Comparison of ENCODE assay signal across 19 cellular contexts in genomic region chr2:214716811-214717560, GRCh38.
A peak's percentile ranks its signal among the peaks of the same experiment; 100 is the strongest.
DNase-seq lines count a peak whose midpoint lies in the region; ATAC-seq, FAIRE-seq and TF ChIP-seq lines count a peak whose summit lies in the region.
"Had no signal": no experiment of that assay in that cellular context is flagged by ENCODE, and none has a peak within 500 bp of the region (broad histone marks: within the 10 kb centered on the region; RNA-seq: fewer than 3 reads in every experiment).

No MANE protein-coding gene starts in this region.

- no TSS peak for BruUV-seq in HepG2 (replicated peaks; lab: Mats Ljungman, UMichigan)

- peaks cover 43% of the 10 kb centered on the region for H3K36me3 Mint-ChIP-seq in neural progenitor cell
- H3K36me3 Mint-ChIP-seq in CD8-positive, alpha-beta memory T cell = peaks cover 4 to 36% (median 14%) of the 10 kb centered on the region in 3 donors

- no peak for DNase-seq in HepG2 (ENCODE audit: low spot score)
- no peak for DNase-seq in right lobe of liver
- no peak for DNase-seq in RWPE1 (ENCODE audit: low spot score)
- DNase-seq in neural progenitor cell (ENCODE audit: low spot score) = no peak
- DNase-seq in HPDE6-E6E7 (ENCODE audit: extremely low spot score) = no peak
- no peak for DNase-seq in CD8-positive, alpha-beta memory T cell
- DNase-seq in AG08395 (ENCODE audit: low spot score) = no peak
- DNase-seq: BE2C; CD4-positive, alpha-beta memory T cell; COR-L47; DMS153; DMS79 treated with DMSO at 0.1 percent for 48 hours; GDM1; GOT3 had no signal

- H3K27ac ChIP-seq in HepG2 (ENCODE audit: extremely low read length, insufficient read depth, low read length) (no peak overlapping the region), right lobe of liver (no peak overlapping the region), RWPE1 (0 out of 2 replicates have a peak overlapping the region, but pooled peaks have one; percentile 9), neural progenitor cell (no peak overlapping the region)
- H3K27ac ChIP-seq in CD8-positive, alpha-beta memory T cell (ENCODE audit: low read depth, low read length) = no peak overlapping the region
- H3K27ac ChIP-seq: C4-2B had no signal

- no peak for FAIRE-seq in HepG2 (lab: Jason Lieb, UNC)
- FAIRE-seq: A204.1, D721Med, GM12892 had no signal

- peaks cover 21% of the 10 kb centered on the region for H3K9me3 Mint-ChIP-seq in neural progenitor cell
- H3K9me3 Mint-ChIP-seq in CD8-positive, alpha-beta memory T cell = peaks cover 0 to 10% (median 3%) of the 10 kb centered on the region in 5 donors

- H3K4me3 Mint-ChIP-seq in neural progenitor cell = peak overlapping the region; percentile 22
- H3K4me3 Mint-ChIP-seq in CD8-positive, alpha-beta memory T cell = no peak overlapping the region

- H3K4me1 ChIP-seq in HepG2 (ENCODE audit: insufficient read depth, low read length) (no peaks in the 10 kb centered on the region), right lobe of liver (peaks cover 0 to 7% (median 0%) of the 10 kb centered on the region in 4 donors), neural progenitor cell (no peaks in the 10 kb centered on the region)
- no peaks in the 10 kb centered on the region for H3K4me1 ChIP-seq in CD8-positive, alpha-beta memory T cell (ENCODE audit: insufficient read depth, low read length)
- H3K4me1 ChIP-seq: BE2C, HAP-1 had no signal

- peaks cover 2% of the 10 kb centered on the region for H3K4me1 Mint-ChIP-seq in neural progenitor cell
- H3K4me1 Mint-ChIP-seq in CD8-positive, alpha-beta memory T cell = peaks cover 5 to 11% (median 7%) of the 10 kb centered on the region in 3 donors

- H3K9me3 ChIP-seq in HepG2 (ENCODE audit: low read length) = no peaks in the 10 kb centered on the region
- no peaks in the 10 kb centered on the region for H3K9me3 ChIP-seq in right lobe of liver
- H3K9me3 ChIP-seq in neural progenitor cell (ENCODE audit: low read depth) = no peaks in the 10 kb centered on the region
- H3K9me3 ChIP-seq in CD8-positive, alpha-beta memory T cell (ENCODE audit: low read length) = no peaks in the 10 kb centered on the region
- H3K9me3 ChIP-seq: BE2C, HAP-1 had no signal

- intact Hi-C loops in HepG2 (cut with micrococcal nuclease; ENCODE audit: unreplicated experiment) (no loop called here), right lobe of liver (cut with DNase I) (no loop called here)

- CTCF ChIA-PET in HepG2 (lab: Yijun Ruan, JAX; ENCODE audit: low intra/inter-chr PET ratio, low total read pairs) = no interaction called here
- CTCF ChIA-PET in RWPE1 (lab: Yijun Ruan, JAX) = interaction anchor here (1.2 kb wide), 1 partner anchor 9 kb away, joined by 6 read pairs; no protein-coding TSS in a partner anchor
- CTCF ChIA-PET in CD8-positive, alpha-beta memory T cell (lab: Charles Lee) = no interaction called here

- no peaks in the 10 kb centered on the region for H3K36me3 ChIP-seq in HepG2 (replicated peaks in 1 of 2; ENCODE audit: control insufficient read depth in 1 of 2, insufficient read depth in 2 of 2, low read length in 2 of 2)
- no peaks in the 10 kb centered on the region for H3K36me3 ChIP-seq in right lobe of liver
- H3K36me3 ChIP-seq in neural progenitor cell = no peaks in the 10 kb centered on the region
- H3K36me3 ChIP-seq in CD8-positive, alpha-beta memory T cell (ENCODE audit: insufficient read depth, low read length) = no peaks in the 10 kb centered on the region
- H3K36me3 ChIP-seq: BE2C had no signal

- H3K4me2 ChIP-seq in HepG2 (ENCODE audit: low read depth, low read length) = no peak overlapping the region
- H3K4me2 ChIP-seq in neural progenitor cell = no peak overlapping the region

- H3K79me2 ChIP-seq in HepG2 (ENCODE audit: insufficient read depth, low read length) (no peaks in the 10 kb centered on the region), neural progenitor cell (ENCODE audit: low read depth) (no peaks in the 10 kb centered on the region)

- no peak for TF ChIP-seq RAD21 in HepG2 (CRISPR knock-in tag; IDR thresholded peaks at IDR 0.05)

- in situ Hi-C loops in HepG2 (cut with HindIII; ENCODE audit: extremely low pct_ligation_motif_present, low pct_unique_long_range_greater_than_20kb) = no loop called here

- peak; percentile 53; the same call in 2 of the 3 replicates for ATAC-seq in HepG2
- ATAC-seq in right lobe of liver = no peak

- POLR2A ChIA-PET in HepG2 (lab: Yijun Ruan, JAX) = no interaction called here
- POLR2A ChIA-PET in RWPE1 (lab: Yijun Ruan, JAX; ENCODE audit: low non-redundant PET) = no interaction called here
- POLR2A ChIA-PET in CD8-positive, alpha-beta memory T cell (lab: Charles Lee) = no interaction called here

- no peak overlapping the region for H2AFZ ChIP-seq in HepG2 (ENCODE audit: low read length)
- H2AFZ ChIP-seq in neural progenitor cell (replicated peaks) = no peak overlapping the region

- H3K9ac ChIP-seq in HepG2 (ENCODE audit: insufficient read depth, low read depth, low read length) (no peak overlapping the region), neural progenitor cell (no peak overlapping the region)

- H3F3A ChIP-seq in neural progenitor cell (ENCODE audit: low read depth) = no peaks in the 10 kb centered on the region

- H3K27me3 ChIP-seq in HepG2 (ENCODE audit: control insufficient read depth in 1 of 2, insufficient read depth in 2 of 2, low read length in 2 of 2) = no peaks in the 10 kb centered on the region
- H3K27me3 ChIP-seq in right lobe of liver = peaks cover 0 to 2% of the 10 kb centered on the region in 2 donors
- H3K27me3 ChIP-seq in neural progenitor cell = no peaks in the 10 kb centered on the region
- no peaks in the 10 kb centered on the region for H3K27me3 ChIP-seq in CD8-positive, alpha-beta memory T cell (ENCODE audit: insufficient read depth, low read length, poor library complexity, severe bottlenecking)
- H3K27me3 ChIP-seq: BE2C had no signal

- TF ChIP-seq POLR2A in HepG2 (IDR thresholded peaks at IDR 0.05; ENCODE audit: insufficient read depth in 1 of 2, low read depth in 2 of 2, low read length in 2 of 2) (no peak), right lobe of liver (IDR thresholded peaks at IDR 0.05) (no peak)

- H3K4me3 ChIP-seq in HepG2 (replicated peaks in 1 of 3; ENCODE audit: insufficient read depth in 1 of 3, low read depth in 2 of 3, low read length in 3 of 3) (no peak overlapping the region), right lobe of liver (no peak overlapping the region), neural progenitor cell (no peak overlapping the region)
- H3K4me3 ChIP-seq in CD8-positive, alpha-beta memory T cell (ENCODE audit: low read length) = no peak overlapping the region
- H3K4me3 ChIP-seq: HAP-1 had no signal

- TF ChIP-seq CTCF in HepG2 (CRISPR knock-in tag; IDR thresholded peaks at IDR 0.05) = no peak
- TF ChIP-seq CTCF in right lobe of liver (IDR thresholded peaks at IDR 0.05) = no peak
- no peak for TF ChIP-seq CTCF in RWPE1 (conservative IDR thresholded peaks at IDR 0.05; ENCODE audit: low read depth)
- no peak for TF ChIP-seq CTCF in neural progenitor cell (IDR thresholded peaks at IDR 0.05)

- 90% methylated on average over 12 of the region's 12 CpGs for WGBS in HepG2 (ENCODE audit: low lambda C conversion rate)
- WGBS in right lobe of liver (ENCODE audit: insufficient coverage, low coverage, low lambda C conversion rate, missing lambda C conversion rate) = 100% methylated on average over 1 of the region's 12 CpGs

- TF ChIP-seq EP300 in HepG2 (IDR thresholded peaks at IDR 0.05; ENCODE audit: low read depth in 2 of 2, low read length in 2 of 2) (no peak), HepG2 (CRISPR knock-in tag; IDR thresholded peaks at IDR 0.05; ENCODE audit: borderline replicate concordance) (no peak)

- H4K20me1 ChIP-seq in HepG2 (ENCODE audit: insufficient read depth, low read length) (no peaks in the 10 kb centered on the region), neural progenitor cell (ENCODE audit: low read depth) (no peaks in the 10 kb centered on the region)

- H3K27me3 Mint-ChIP-seq in neural progenitor cell (ENCODE audit: insufficient read depth, low read depth) = no peaks in the 10 kb centered on the region
- no peaks in the 10 kb centered on the region for H3K27me3 Mint-ChIP-seq in CD8-positive, alpha-beta memory T cell
- H3K27me3 Mint-ChIP-seq: CD4-positive, alpha-beta memory T cell had no signal

- H3K27ac Mint-ChIP-seq in neural progenitor cell = peak overlapping the region; percentile 47
- peak overlapping the region in 2 of 8 donors; percentile 47 to 76 for H3K27ac Mint-ChIP-seq in CD8-positive, alpha-beta memory T cell

TF ChIP-seq in HepG2, 621 proteins besides CTCF, POLR2A, EP300 and RAD21:
- TF ChIP-seq FOXC1 (CRISPR knock-in tag; IDR thresholded peaks at IDR 0.05; ENCODE audit: borderline replicate concordance) (no peak), GTF3A (CRISPR knock-in tag; conservative IDR thresholded peaks at IDR 0.05) (no peak), REPIN1 (CRISPR knock-in tag; IDR thresholded peaks at IDR 0.05; ENCODE audit: borderline replicate concordance, low read depth) (no peak), ELF1 (CRISPR knock-in tag; IDR thresholded peaks at IDR 0.05) (no peak), STAT5B (CRISPR knock-in tag; IDR thresholded peaks at IDR 0.05) (no peak), CBX2 (IDR thresholded peaks at IDR 0.05; ENCODE audit: low read depth, low read length) (no peak), CBX2 (CRISPR knock-in tag; IDR thresholded peaks at IDR 0.05; ENCODE audit: low read depth) (no peak), ZNF138 (CRISPR knock-in tag; IDR thresholded peaks at IDR 0.05; ENCODE audit: low read depth) (no peak), ZNF589 (CRISPR knock-in tag; conservative IDR thresholded peaks at IDR 0.05) (no peak), MTA3 (CRISPR knock-in tag; IDR thresholded peaks at IDR 0.05) (no peak)
- TF ChIP-seq, protein P1, sequence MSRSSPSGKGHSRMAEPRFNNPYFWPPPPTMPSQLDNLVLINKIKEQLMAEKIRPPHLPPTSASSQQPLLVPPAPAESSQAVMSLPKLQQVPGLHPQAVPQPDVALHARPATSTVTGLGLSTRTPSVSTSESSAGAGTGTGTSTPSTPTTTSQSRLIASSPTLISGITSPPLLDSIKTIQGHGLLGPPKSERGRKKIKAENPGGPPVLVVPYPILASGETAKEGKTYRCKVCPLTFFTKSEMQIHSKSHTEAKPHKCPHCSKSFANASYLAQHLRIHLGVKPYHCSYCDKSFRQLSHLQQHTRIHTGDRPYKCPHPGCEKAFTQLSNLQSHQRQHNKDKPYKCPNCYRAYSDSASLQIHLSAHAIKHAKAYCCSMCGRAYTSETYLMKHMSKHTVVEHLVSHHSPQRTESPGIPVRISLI (CRISPR knock-in tag; IDR thresholded peaks at IDR 0.05; ENCODE audit: borderline replicate concordance) = no peak
